Comparison of ENCODE assay signal across 34 cellular contexts in the genomic region with DNA sequence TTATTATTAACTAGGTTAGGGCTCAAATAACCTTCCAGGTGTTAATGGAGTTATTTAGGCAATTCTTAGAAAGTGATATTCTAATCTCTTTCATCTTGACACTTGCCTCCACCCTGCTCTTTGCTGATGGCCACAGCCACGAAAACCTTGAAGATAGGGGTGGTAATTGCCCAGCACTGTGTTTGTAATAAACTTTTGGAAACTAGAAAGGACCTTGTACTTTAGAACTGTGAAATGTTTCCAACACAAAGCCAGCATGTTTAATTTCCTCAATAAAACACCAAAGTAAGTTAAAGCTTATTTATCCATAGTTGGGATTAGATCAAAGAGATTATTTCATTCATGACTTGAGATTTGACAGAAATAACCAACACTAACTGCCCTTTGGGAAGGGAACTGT.
"Had no signal": no experiment of that assay in that cellular context is flagged by ENCODE, and none has a peak within 500 bp of the region (broad histone marks: within the 10 kb centered on the region; RNA-seq: fewer than 3 reads in every experiment).

No MANE protein-coding gene starts in this region.

- H3K4me1 ChIP-seq: adrenal gland, Peyer's patch, SJSA1 had no signal

- DNase-seq: activated B cell treated with CpG ODN at 0.5 μM for 24 hours; activated CD4-positive, alpha-beta memory T cell treated with anti-CD3 and anti-CD28 coated beads for 36 hours; activated CD4-positive, alpha-beta T cell treated with anti-CD3 and anti-CD28 coated beads for 4 hours; activated CD4-positive, alpha-beta T cell treated with anti-CD3 and anti-CD28 coated beads, Interleukin-2, amount 50 U/mL, for 1 hour; activated CD4-positive, CD25-positive, alpha-beta regulatory T cell treated with anti-CD3 and anti-CD28 coated beads, Interleukin-2, amount 50 U/mL, for 72 hours; activated CD8-positive, alpha-beta memory T cell treated with anti-CD3 and anti-CD28 coated beads, Interleukin-2, amount 50 U/mL, for 4 hours; activated gamma-delta T cell treated with Interleukin-2 at 50 U/mL for 16 hours; activated naive CD4-positive, alpha-beta T cell treated with anti-CD3 and anti-CD28 coated beads for 36 hours; activated T-cell treated with anti-CD3 and anti-CD28 coated beads for 4 hours; activated T-cell treated with anti-CD3 and anti-CD28 coated beads, Interleukin-2, amount 50 U/mL, for 4 hours; adrenal gland; Kasumi-1; KG1; MG63; NCI-H1092; NCI-H1436 treated with DMSO at 0.1 percent for 48 hours; NCI-H187; NCI-H2029 treated with DMSO at 0.1 percent for 48 hours; NCI-H2107; NCI-H2171; NCI-H510A; NCI-H526; NCI-H748 treated with DMSO at 0.1 percent for 48 hours; NK-92 treated with Interleukin-12 subunit alpha and Interleukin-12 subunit beta, amount 100 ng/mL, for 24 hours; PC-3; Peyer's patch; RPMI8226; SHP77 treated with DMSO at 0.1 percent for 48 hours; SK-N-SH; T-helper 9 cell had no signal

- H3K27ac ChIP-seq: adrenal gland, Peyer's patch, SJSA1, VCaP had no signal

- ATAC-seq: activated naive CD4-positive, alpha-beta T cell treated with anti-CD3 and anti-CD28 coated beads, Interleukin-2, amount 50 U/mL, for 72 hours; activated T-cell treated with anti-CD3 and anti-CD28 coated beads, Interleukin-2, amount 50 U/mL, for 4 hours; PC-3 had no signal

- H3K4me2 ChIP-seq: SK-N-SH had no signal

- H3K36me3 ChIP-seq: MG63, SJSA1 had no signal

- H3K9me3 ChIP-seq: adrenal gland, MG63, Peyer's patch, SJSA1, SK-N-SH had no signal

- H3K4me3 ChIP-seq: adrenal gland, MG63, Peyer's patch, SJSA1 had no signal

- H3K27me3 ChIP-seq: adrenal gland, MG63, Peyer's patch, SJSA1 had no signal

- FAIRE-seq: bronchial epithelial cell had no signal
